Comparison of ENCODE assay signal across 14 cellular contexts in the genomic region with DNA sequence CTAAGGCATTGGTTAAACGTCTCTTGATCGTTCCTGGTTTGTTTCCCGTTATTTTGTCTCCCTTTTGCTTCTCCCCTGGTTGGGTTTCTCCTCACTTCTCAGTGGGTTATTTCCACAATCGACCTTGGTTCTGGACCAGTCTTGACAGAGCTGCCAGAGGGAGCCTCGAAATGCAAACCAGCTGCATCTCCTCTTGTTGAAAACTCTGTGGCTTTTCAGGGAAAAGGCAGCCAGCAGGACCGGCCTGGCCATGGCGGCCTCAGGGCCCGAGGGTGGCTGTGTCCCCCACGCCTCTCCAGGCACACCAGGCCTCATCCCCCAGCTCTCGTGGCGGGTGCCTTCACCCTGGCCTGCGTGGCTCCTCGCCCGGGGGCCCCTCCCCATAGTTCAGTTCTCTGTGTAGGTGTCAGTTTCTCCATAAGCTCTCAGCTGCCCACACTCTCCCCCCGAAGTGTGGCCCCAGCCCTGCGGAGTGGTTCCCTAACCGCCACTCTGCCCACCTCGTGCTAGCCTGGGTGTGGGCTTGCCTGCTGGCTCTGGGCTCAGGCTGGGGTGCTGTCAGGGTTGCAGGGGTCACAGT.
DNase-seq lines count a peak whose midpoint lies in the region; ATAC-seq, FAIRE-seq and TF ChIP-seq lines count a peak whose summit lies in the region.
"Had no signal": no experiment of that assay in that cellular context is flagged by ENCODE, and none has a peak within 500 bp of the region (broad histone marks: within the 10 kb centered on the region; RNA-seq: fewer than 3 reads in every experiment).

No MANE protein-coding gene starts in this region.

- intact Hi-C loops in Panc1 (cut with micrococcal nuclease; ENCODE audit: unreplicated experiment), result no loop called here
- intact Hi-C loops in kidney (cut with DNase I), result no loop called here

- in situ Hi-C loops in Panc1 (cut with HindIII; ENCODE audit: low pct_unique_long_range_greater_than_20kb, low sequenced_read_pairs) (no loop called here), G401 (cut with HindIII; ENCODE audit: low sequenced_read_pairs) (no loop called here)

- ATAC-seq in Panc1 (no peak), HG02759 (IDR thresholded peaks at IDR 0.05; ENCODE audit: unreplicated experiment) (no peak), HG03135 (IDR thresholded peaks at IDR 0.05; ENCODE audit: unreplicated experiment) (no peak)
- no peak for ATAC-seq in activated CD8-positive, alpha-beta memory T cell treated with anti-CD3 and anti-CD28 coated beads, Interleukin-2, amount 10 ng/mL, durations not matched to agents 7 days and 5 days
- ATAC-seq: GM12878 had no signal

- H3K9me3 Mint-ChIP-seq in activated CD8-positive, alpha-beta memory T cell treated with anti-CD3 and anti-CD28 coated beads, Interleukin-2, amount 10 ng/mL, durations not matched to agents 7 days and 5 days (ENCODE audit: low read depth), result no peaks in the 10 kb centered on the region

- no TSS peak for BruUV-seq in Panc1 (replicated peaks; lab: Mats Ljungman, UMichigan)

- H3K27me3 ChIP-seq in Panc1 (ENCODE audit: control insufficient read depth, insufficient read depth, low read length), result no peaks in the 10 kb centered on the region
- H3K27me3 ChIP-seq: BE2C had no signal

- TF ChIP-seq CTCF in Panc1 (IDR thresholded peaks at IDR 0.05) (no peak), kidney (IDR thresholded peaks at IDR 0.05; ENCODE audit: borderline replicate concordance, extremely low read depth, insufficient read depth) (no peak)

- CTCF ChIA-PET in Panc1 (lab: Charles Lee), result no interaction called here
- CTCF ChIA-PET in activated CD8-positive, alpha-beta memory T cell treated with anti-CD3 and anti-CD28 coated beads, Interleukin-2, amount 10 ng/mL, durations not matched to agents 7 days and 5 days (lab: Charles Lee), result no interaction called here

- peak overlapping the region in 1 of 2 donors; percentile 30 for H3K9ac ChIP-seq in kidney (ENCODE audit: low read length in 2 of 2)

- peaks cover 10% of the 10 kb centered on the region for H3K4me1 ChIP-seq in Panc1 (ENCODE audit: control insufficient read depth, insufficient read depth, low read length)
- H3K4me1 ChIP-seq in kidney (ENCODE audit: control insufficient read depth in 1 of 2, insufficient read depth in 1 of 2, low read depth in 1 of 2, low read length in 2 of 2), result peaks cover 19 to 26% of the 10 kb centered on the region in 2 donors
- H3K4me1 ChIP-seq: BE2C had no signal

- H3K9me3 ChIP-seq in Panc1 (ENCODE audit: control insufficient read depth, insufficient read depth, low read depth, low read length), result no peaks in the 10 kb centered on the region
- no peaks in the 10 kb centered on the region for H3K9me3 ChIP-seq in kidney (ENCODE audit: control insufficient read depth in 1 of 2, low read length in 2 of 2)
- H3K9me3 ChIP-seq: BE2C had no signal

- H3K36me3 Mint-ChIP-seq in activated CD8-positive, alpha-beta memory T cell treated with anti-CD3 and anti-CD28 coated beads, Interleukin-2, amount 10 ng/mL, durations not matched to agents 7 days and 5 days, result peaks cover 11% of the 10 kb centered on the region

- H3K4me3 ChIP-seq in Panc1 (ENCODE audit: low read depth in 2 of 2, low read length in 2 of 2), result no peak overlapping the region
- H3K4me3 ChIP-seq in kidney (ENCODE audit: low read length in 2 of 2), result no peak overlapping the region
- H3K4me3 ChIP-seq: GM12878 had no signal

- POLR2A ChIA-PET in Panc1 (lab: Charles Lee), result no interaction called here

- H3K27me3 Mint-ChIP-seq in activated CD8-positive, alpha-beta memory T cell treated with anti-CD3 and anti-CD28 coated beads, Interleukin-2, amount 10 ng/mL, durations not matched to agents 7 days and 5 days, result no peaks in the 10 kb centered on the region

- peaks cover 4% of the 10 kb centered on the region for H3K4me1 Mint-ChIP-seq in activated CD8-positive, alpha-beta memory T cell treated with anti-CD3 and anti-CD28 coated beads, Interleukin-2, amount 10 ng/mL, durations not matched to agents 7 days and 5 days

- no peak overlapping the region for H3K27ac Mint-ChIP-seq in activated CD8-positive, alpha-beta memory T cell treated with anti-CD3 and anti-CD28 coated beads, Interleukin-2, amount 10 ng/mL, durations not matched to agents 7 days and 5 days

- H3K27ac ChIP-seq in Panc1 (ENCODE audit: low read length), result peak overlapping the region; percentile 46; the same call in 1 of the 2 replicates
- H3K27ac ChIP-seq in kidney (ENCODE audit: low read depth in 2 of 2, low read length in 2 of 2), result peak overlapping the region; percentile 51 to 82

- DNase-seq in AG08396 (ENCODE audit: low spot score) (peak; percentile 32), GM03348 (ENCODE audit: low spot score) (peak; percentile 52), Panc1 (ENCODE audit: low read depth, low spot score) (no peak), kidney (no peak), G401 (ENCODE audit: low spot score) (no peak)
- no peak for DNase-seq in activated CD8-positive, alpha-beta memory T cell treated with anti-CD3 and anti-CD28 coated beads, Interleukin-2, amount 10 ng/mL, durations not matched to agents 7 days and 5 days
- DNase-seq: BE2C, Kasumi-1, NCI-H1417, NCI-H1930, NCI-H510A had no signal

- H3K36me3 ChIP-seq in Panc1 (ENCODE audit: control insufficient read depth, insufficient read depth, low read length) (no peaks in the 10 kb centered on the region), kidney (ENCODE audit: control insufficient read depth in 1 of 2, insufficient read depth in 2 of 2, low read length in 2 of 2) (no peaks in the 10 kb centered on the region)
- H3K36me3 ChIP-seq: BE2C had no signal

- no peak for FAIRE-seq in kidney (lab: Jason Lieb, UNC)
- FAIRE-seq: GM12878 had no signal

- H3K4me3 Mint-ChIP-seq in activated CD8-positive, alpha-beta memory T cell treated with anti-CD3 and anti-CD28 coated beads, Interleukin-2, amount 10 ng/mL, durations not matched to agents 7 days and 5 days, result no peak overlapping the region

Comparison
In these comparisons a context has a peak if more than half of its experiments do, and no peak if none do; other contexts are left out.
1. DNase-seq: peak in AG08396 (single experiment) and GM03348 (single experiment); none in Panc1 (single experiment), kidney (single experiment), activated CD8-positive, alpha-beta memory T cell treated with anti-CD3 and anti-CD28 coated beads, Interleukin-2, amount 10 ng/mL, durations not matched to agents 7 days and 5 days (single experiment) and G401 (single experiment).